ENCODE assay signal across 25 cellular contexts in the genomic region with DNA sequence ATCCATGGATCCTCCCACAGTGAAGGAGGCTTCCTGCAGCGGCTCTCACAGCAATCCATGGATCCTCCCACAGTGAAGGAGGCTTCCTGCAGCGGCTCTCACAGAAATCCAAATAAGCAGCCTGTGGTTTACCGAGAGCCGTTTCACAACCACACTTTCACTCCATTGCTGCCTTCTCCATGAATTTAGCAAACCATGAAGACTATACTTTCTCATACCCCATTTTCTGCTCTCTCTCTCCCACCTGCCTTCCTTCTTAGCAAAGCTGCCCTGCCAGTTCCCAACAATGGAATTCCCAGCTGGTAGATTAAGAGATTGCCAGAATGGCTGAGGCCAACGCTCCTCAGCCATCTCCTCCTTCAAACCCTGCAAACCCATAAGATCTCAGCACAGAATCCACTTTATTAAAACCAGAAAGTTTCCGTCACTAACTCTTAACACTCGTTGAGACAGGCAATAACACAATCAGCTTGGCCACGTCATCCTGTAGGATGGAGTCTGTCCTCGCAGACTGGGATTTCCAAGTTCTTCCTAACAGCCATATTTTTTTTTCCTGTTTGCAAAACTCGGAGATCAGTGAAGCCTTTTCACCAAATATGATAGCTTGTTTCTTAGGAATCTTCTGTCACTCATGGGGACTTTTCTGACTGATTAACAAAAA.
DNase-seq lines count a peak whose midpoint lies in the region; ATAC-seq and TF ChIP-seq lines count a peak whose summit lies in the region.
"Had no signal": no experiment of that assay in that cellular context is flagged by ENCODE, and none has a peak within 500 bp of the region (broad histone marks: within the 10 kb centered on the region; RNA-seq: fewer than 3 reads in every experiment).

No MANE protein-coding gene starts in this region.

- no peaks in the 10 kb centered on the region for H3K9me3 ChIP-seq in mammary epithelial cell (replicated peaks; ENCODE audit: insufficient read depth, low read length)
- H3K9me3 ChIP-seq in HEK293 (ENCODE audit: control insufficient read depth, insufficient read depth, low read depth, low read length) = no peaks in the 10 kb centered on the region
- H3K9me3 ChIP-seq in osteoblast (ENCODE audit: low read depth, low read length) = no peaks in the 10 kb centered on the region
- H3K9me3 ChIP-seq: ascending aorta, lower lobe of right lung, mucosa of descending colon had no signal

- H3K27me3 ChIP-seq in mammary epithelial cell (ENCODE audit: insufficient read depth, low read length) (peaks cover 3% of the 10 kb centered on the region), osteoblast (ENCODE audit: insufficient read depth, low read length) (no peaks in the 10 kb centered on the region)
- H3K27me3 ChIP-seq: ascending aorta had no signal

- H3K9me3 Mint-ChIP-seq in MCF 10A (ENCODE audit: unreplicated experiment) (no peaks in the 10 kb centered on the region), endothelial cell (ENCODE audit: unreplicated experiment) (peaks cover 4% of the 10 kb centered on the region)
- H3K9me3 Mint-ChIP-seq: activated CD8-positive, alpha-beta T cell treated with anti-CD3 and anti-CD28 coated beads for 36 hours; activated naive CD8-positive, alpha-beta T cell treated with anti-CD3 and anti-CD28 coated beads for 36 hours; central memory CD8-positive, alpha-beta T cell; dendritic cell treated with granulocyte-macrophage colony-stimulating factor and Interleukin-4, amounts not matched to agents 40 ng/mL and 50 ng/mL, for 4 days; natural killer cell treated with Interleukin-12 subunit alpha and Interleukin-12 subunit beta and Interleukin-15 and Interleukin-18, amount 100 ng/mL, for 72 hours had no signal

- H3K4me1 Mint-ChIP-seq in MCF 10A (ENCODE audit: insufficient read depth, unreplicated experiment) (peaks cover 19% of the 10 kb centered on the region), endothelial cell (ENCODE audit: unreplicated experiment) (peaks cover 15% of the 10 kb centered on the region)
- H3K4me1 Mint-ChIP-seq: activated naive CD8-positive, alpha-beta T cell treated with anti-CD3 and anti-CD28 coated beads for 36 hours; central memory CD8-positive, alpha-beta T cell had no signal

- dilution Hi-C loops in mammary epithelial cell (cut with HindIII; ENCODE audit: low sequenced_read_pairs) = no loop called here

- H3K27me3 Mint-ChIP-seq in MCF 10A (ENCODE audit: insufficient read depth, unreplicated experiment) = no peaks in the 10 kb centered on the region
- H3K27me3 Mint-ChIP-seq in endothelial cell (ENCODE audit: unreplicated experiment) = peaks cover 12% of the 10 kb centered on the region
- H3K27me3 Mint-ChIP-seq: dendritic cell treated with granulocyte-macrophage colony-stimulating factor and Interleukin-4, amounts not matched to agents 40 ng/mL and 50 ng/mL, for 4 days had no signal

- in situ Hi-C loops in mammary epithelial cell (cut with MboI; ENCODE audit: low sequenced_read_pairs in 2 of 2) = no loop called here

- H3K36me3 ChIP-seq in mammary epithelial cell (ENCODE audit: insufficient read depth, low read length) (no peaks in the 10 kb centered on the region), HEK293 (ENCODE audit: control insufficient read depth in 2 of 2, insufficient read depth in 1 of 2, low read length in 2 of 2) (no peaks in the 10 kb centered on the region), osteoblast (ENCODE audit: insufficient read depth, low read length) (no peaks in the 10 kb centered on the region)
- H3K36me3 ChIP-seq: ascending aorta, lower lobe of right lung had no signal

- H2AFZ ChIP-seq in mammary epithelial cell (ENCODE audit: low read depth, low read length) (no peak overlapping the region), osteoblast (ENCODE audit: low read length) (no peak overlapping the region)
- H2AFZ ChIP-seq: parathyroid adenoma had no signal

- H3K4me1 ChIP-seq in mammary epithelial cell (ENCODE audit: insufficient read depth, low read length) = peaks cover 32% of the 10 kb centered on the region
- H3K4me1 ChIP-seq in HEK293 (ENCODE audit: control insufficient read depth, insufficient read depth, low read length) = no peaks in the 10 kb centered on the region
- H3K4me1 ChIP-seq in osteoblast (ENCODE audit: insufficient read depth, low read length) = peaks cover 9% of the 10 kb centered on the region
- H3K4me1 ChIP-seq: ascending aorta, lower lobe of right lung, parathyroid adenoma had no signal

- DNase-seq in mammary epithelial cell (peak; percentile 30), MCF 10A (ENCODE audit: unreplicated experiment) (no peak), endothelial cell (ENCODE audit: low spot score) (no peak), osteoblast (ENCODE audit: insufficient read length, low spot score, missing footprints) (peak; percentile 57), T-helper 1 cell (no peak)
- DNase-seq in activated effector memory CD4-positive, alpha-beta T cell treated with anti-CD3 and anti-CD28 coated beads, Interleukin-2, amount 50 U/mL, for 16 hours = no peak
- DNase-seq: activated CD8-positive, alpha-beta T cell treated with anti-CD3 and anti-CD28 coated beads for 36 hours; activated effector memory CD4-positive, alpha-beta T cell treated with Interleukin-2 at 50 U/mL for 16 hours; activated naive CD8-positive, alpha-beta T cell treated with anti-CD3 and anti-CD28 coated beads for 36 hours; Calu3; DND-41; mucosa of descending colon; NCI-H1105 treated with DMSO at 0.1 percent for 48 hours; NCI-H2029; NCI-H526 treated with DMSO at 0.1 percent for 48 hours; stimulated activated naive CD4-positive, alpha-beta T cell had no signal

- TF ChIP-seq CTCF in mammary epithelial cell (conservative IDR thresholded peaks at IDR 0.05 in 1 of 2, IDR thresholded peaks at IDR 0.05 in 1 of 2; ENCODE audit: extremely low read depth in 1 of 2, insufficient read depth in 1 of 2, low read depth in 1 of 2, low read length in 2 of 2) = no peak
- TF ChIP-seq CTCF in MCF 10A (IDR thresholded peaks at IDR 0.05; ENCODE audit: unreplicated experiment) = no peak
- no peak for TF ChIP-seq CTCF in HEK293 (tag by site-specific recombination; IDR thresholded peaks at IDR 0.05)
- TF ChIP-seq CTCF in endothelial cell (IDR thresholded peaks at IDR 0.05; ENCODE audit: unreplicated experiment) = no peak
- no peak for TF ChIP-seq CTCF in osteoblast (IDR thresholded peaks at IDR 0.05; ENCODE audit: extremely low read depth, low read depth, low read length)

- H3K4me3 Mint-ChIP-seq in MCF 10A (ENCODE audit: unreplicated experiment) = no peak overlapping the region
- H3K4me3 Mint-ChIP-seq in endothelial cell (ENCODE audit: unreplicated experiment) = peak overlapping the region; percentile 42
- H3K4me3 Mint-ChIP-seq: activated CD8-positive, alpha-beta T cell treated with anti-CD3 and anti-CD28 coated beads for 36 hours; activated naive CD8-positive, alpha-beta T cell treated with anti-CD3 and anti-CD28 coated beads for 36 hours; central memory CD8-positive, alpha-beta T cell; dendritic cell treated with granulocyte-macrophage colony-stimulating factor and Interleukin-4, amounts not matched to agents 40 ng/mL and 50 ng/mL, for 4 days; natural killer cell treated with Interleukin-12 subunit alpha and Interleukin-12 subunit beta and Interleukin-15 and Interleukin-18, amount 100 ng/mL, for 72 hours had no signal

- H3K27ac Mint-ChIP-seq in MCF 10A (ENCODE audit: low read depth, unreplicated experiment) (no peak overlapping the region), endothelial cell (ENCODE audit: unreplicated experiment) (peak overlapping the region; percentile 53)
- H3K27ac Mint-ChIP-seq: activated CD8-positive, alpha-beta T cell treated with anti-CD3 and anti-CD28 coated beads for 36 hours; activated naive CD8-positive, alpha-beta T cell treated with anti-CD3 and anti-CD28 coated beads for 36 hours; dendritic cell treated with granulocyte-macrophage colony-stimulating factor and Interleukin-4, amounts not matched to agents 40 ng/mL and 50 ng/mL, for 4 days; natural killer cell treated with Interleukin-12 subunit alpha and Interleukin-12 subunit beta and Interleukin-15 and Interleukin-18, amount 100 ng/mL, for 72 hours had no signal

- CTCF ChIA-PET in mammary epithelial cell (lab: Charles Lee; ENCODE audit: low non-redundant PET) = no interaction called here
- CTCF ChIA-PET in MCF 10A (lab: Yijun Ruan, JAX) = interaction anchor here (0.6 to 0.7 kb wide), 3 partner anchors 148 to 269 kb away, joined by 3 read pairs; no protein-coding TSS in a partner anchor
- CTCF ChIA-PET in HEK293 (lab: Yijun Ruan, JAX) = interaction anchor here (0.7 kb wide), 2 partner anchors 28 to 176 kb away, joined by 3 read pairs; no protein-coding TSS in a partner anchor

- H3K79me2 ChIP-seq in mammary epithelial cell (ENCODE audit: insufficient read depth, low read length) (no peaks in the 10 kb centered on the region), osteoblast (ENCODE audit: insufficient read depth, low read length) (no peaks in the 10 kb centered on the region)
- H3K79me2 ChIP-seq: parathyroid adenoma had no signal

- POLR2A ChIA-PET in MCF 10A (lab: Yijun Ruan, JAX) (interaction anchor here (0.6 to 1.6 kb wide), 2 partner anchors 12 to 1167 kb away, joined by 4 read pairs; no protein-coding TSS in a partner anchor), HEK293 (lab: Yijun Ruan, JAX) (interaction anchor here (0.5 kb wide), 1 partner anchor 89 kb away, joined by 4 read pairs; no protein-coding TSS in a partner anchor)

- H3K9ac ChIP-seq in mammary epithelial cell (ENCODE audit: insufficient read depth, low read length) = no peak overlapping the region
- H3K9ac ChIP-seq: parathyroid adenoma had no signal

- intact Hi-C loops in mammary epithelial cell (cut with micrococcal nuclease) (no loop called here), MCF 10A (cut with micrococcal nuclease) (no loop called here)

- H3K4me2 ChIP-seq in mammary epithelial cell (ENCODE audit: insufficient read depth, low read depth, low read length) = no peak overlapping the region
- no peak overlapping the region for H3K4me2 ChIP-seq in osteoblast (ENCODE audit: insufficient read depth, low read length)

- peaks cover 5% of the 10 kb centered on the region for H3K36me3 Mint-ChIP-seq in MCF 10A (ENCODE audit: insufficient read depth, unreplicated experiment)
- peaks cover 13% of the 10 kb centered on the region for H3K36me3 Mint-ChIP-seq in endothelial cell (ENCODE audit: low read depth, unreplicated experiment)
- H3K36me3 Mint-ChIP-seq: activated naive CD8-positive, alpha-beta T cell treated with anti-CD3 and anti-CD28 coated beads for 36 hours; natural killer cell treated with Interleukin-12 subunit alpha and Interleukin-12 subunit beta and Interleukin-15 and Interleukin-18, amount 100 ng/mL, for 72 hours had no signal

- 67% methylated on average over 10 of the region's 10 CpGs for WGBS in mammary epithelial cell (ENCODE audit: low coverage, missing lambda C conversion rate)

- ATAC-seq in HG03280 (IDR thresholded peaks at IDR 0.05; ENCODE audit: unreplicated experiment) = no peak
- ATAC-seq: activated CD8-positive, alpha-beta T cell treated with anti-CD3 and anti-CD28 coated beads for 36 hours; lower lobe of right lung; mucosa of descending colon; natural killer cell treated with Interleukin-12 subunit alpha and Interleukin-12 subunit beta and Interleukin-15 and Interleukin-18, amount 100 ng/mL, for 72 hours had no signal

- H3K4me3 ChIP-seq in mammary epithelial cell (replicated peaks in 1 of 3; ENCODE audit: insufficient read depth in 1 of 3, low read depth in 2 of 3, low read length in 3 of 3) (no peak overlapping the region), HEK293 (ENCODE audit: low read depth, low read length) (no peak overlapping the region), osteoblast (ENCODE audit: insufficient read depth, low read length) (no peak overlapping the region)
- H3K4me3 ChIP-seq: ascending aorta, lower lobe of right lung, mucosa of descending colon had no signal

- no TSS peak for BruUV-seq in mammary epithelial cell (replicated peaks; lab: Mats Ljungman, UMichigan)
- BruUV-seq in MCF 10A (replicated peaks; lab: Mats Ljungman, UMichigan) = no TSS peak

- no peaks in the 10 kb centered on the region for H4K20me1 ChIP-seq in mammary epithelial cell (ENCODE audit: insufficient read depth, low read length)
- H4K20me1 ChIP-seq in osteoblast (ENCODE audit: insufficient read depth, low read length) = no peaks in the 10 kb centered on the region

- H3K27ac ChIP-seq in mammary epithelial cell (ENCODE audit: insufficient read depth, low read depth, low read length) = no peak overlapping the region
- H3K27ac ChIP-seq in HEK293 (ENCODE audit: extremely low read depth, low read depth, low read length) = no peak overlapping the region
- H3K27ac ChIP-seq in osteoblast (ENCODE audit: low read depth, low read length) = no peak overlapping the region
- H3K27ac ChIP-seq: 22Rv1, ascending aorta, lower lobe of right lung, parathyroid adenoma had no signal

Comparison
In these comparisons a context has a peak if more than half of its experiments do, and no peak if none do; other contexts are left out.
1. DNase-seq: peak in mammary epithelial cell (single experiment) and osteoblast (single experiment); none in MCF 10A (single experiment), endothelial cell (single experiment), activated effector memory CD4-positive, alpha-beta T cell treated with anti-CD3 and anti-CD28 coated beads, Interleukin-2, amount 50 U/mL, for 16 hours (single experiment) and T-helper 1 cell (0 of 5).